19 cellular contexts compared by ENCODE assay signal in genomic region chr17:65431116-65431515, GRCh38.
DNase-seq lines count a peak whose midpoint lies in the region; ATAC-seq, FAIRE-seq and TF ChIP-seq lines count a peak whose summit lies in the region.
"Had no signal": no experiment of that assay in that cellular context is flagged by ENCODE, and none has a peak within 500 bp of the region (broad histone marks: within the 10 kb centered on the region; RNA-seq: fewer than 3 reads in every experiment).

No MANE protein-coding gene starts in this region.

- H3K4me3 ChIP-seq in A549 (no peak overlapping the region), HCT116 (replicated peaks in 1 of 2; ENCODE audit: low read depth in 1 of 2, low read length in 2 of 2) (no peak overlapping the region), K562 (no peak overlapping the region), OCI-LY7 (ENCODE audit: low read depth, low read length, poor library complexity, severe bottlenecking) (no peak overlapping the region)
- H3K4me3 ChIP-seq: GM23338 had no signal

- no peaks in the 10 kb centered on the region for H3K4me1 ChIP-seq in A549
- peaks cover 19 to 21% of the 10 kb centered on the region in 2 experiments for H3K4me1 ChIP-seq in HCT116 (ENCODE audit: control insufficient read depth in 1 of 2, insufficient read depth in 2 of 2, low read length in 2 of 2)
- H3K4me1 ChIP-seq in K562 (replicated peaks in 1 of 2; ENCODE audit: control insufficient read depth in 2 of 2, insufficient read depth in 2 of 2, low read length in 2 of 2), result no peaks in the 10 kb centered on the region
- no peaks in the 10 kb centered on the region for H3K4me1 ChIP-seq in OCI-LY7 (ENCODE audit: insufficient read depth, low read length, poor library complexity, severe bottlenecking)

- H3K9ac ChIP-seq in HCT116 (ENCODE audit: low read length) (no peak overlapping the region), K562 (ENCODE audit: insufficient read depth in 1 of 2, low read depth in 2 of 2, low read length in 2 of 2) (no peak overlapping the region)

- TF ChIP-seq RAD21 in A549 (conservative IDR thresholded peaks at IDR 0.05 in 1 of 2, IDR thresholded peaks at IDR 0.05 in 1 of 2) (no peak), HCT116 (IDR thresholded peaks at IDR 0.05; ENCODE audit: low read depth) (no peak), K562 (CRISPR knock-in tag; conservative IDR thresholded peaks at IDR 0.05 in 1 of 2, IDR thresholded peaks at IDR 0.05 in 1 of 2) (no peak)

- RAD21 ChIA-PET in HCT116 (lab: Charles Lee; ENCODE audit: low non-redundant PET in 1 of 2, low total read pairs in 2 of 2, uncharacterized antibody in 2 of 2, unreplicated experiment in 2 of 2), result no interaction called here

- H4K20me1 ChIP-seq in HCT116 (ENCODE audit: insufficient read depth), result no peaks in the 10 kb centered on the region
- H4K20me1 ChIP-seq in K562 (replicated peaks; ENCODE audit: control insufficient read depth, insufficient read depth, low read length), result no peaks in the 10 kb centered on the region
- no peaks in the 10 kb centered on the region for H4K20me1 ChIP-seq in OCI-LY7 (ENCODE audit: insufficient read depth, low read length)

- POLR2A ChIA-PET in A549 (lab: Yijun Ruan, JAX) (no interaction called here), HCT116 (lab: Charles Lee) (no interaction called here), K562 (lab: Yijun Ruan, JAX) (no interaction called here), OCI-LY7 (lab: Charles Lee) (no interaction called here)

- no peaks in the 10 kb centered on the region for H3K9me1 ChIP-seq in K562 (ENCODE audit: control insufficient read depth, insufficient read depth, low read length)

- CTCF ChIA-PET in A549 (lab: Yijun Ruan, JAX), result interaction anchor here (1.0 kb wide), 1 partner anchor 52 kb away, joined by 3 read pairs; no protein-coding TSS in a partner anchor
- CTCF ChIA-PET in HCT116 (lab: Charles Lee), result no interaction called here
- CTCF ChIA-PET in K562 (lab: Yijun Ruan, JAX; ENCODE audit: low intra/inter-chr PET ratio), result no interaction called here
- CTCF ChIA-PET in OCI-LY7 (lab: Charles Lee; ENCODE audit: unreplicated experiment), result no interaction called here

- intact Hi-C loops in HCT116 (cut with micrococcal nuclease) (no loop called here), K562 (cut with micrococcal nuclease) (no loop called here), OCI-LY7 (cut with micrococcal nuclease; ENCODE audit: unreplicated experiment) (no loop called here)

- H3K79me2 ChIP-seq in HCT116 (ENCODE audit: insufficient read depth, low read length) (no peaks in the 10 kb centered on the region), K562 (ENCODE audit: control insufficient read depth, insufficient read depth, low read length) (no peaks in the 10 kb centered on the region), OCI-LY7 (ENCODE audit: insufficient read depth, low read depth, low read length) (no peaks in the 10 kb centered on the region)

- H3K9me3 ChIP-seq in A549 (peaks cover 3% of the 10 kb centered on the region; the same call in 1 of the 3 replicates), HCT116 (ENCODE audit: control insufficient read depth in 1 of 2, insufficient read depth in 1 of 2, low read depth in 1 of 2, low read length in 2 of 2) (peaks cover 0 to 7% of the 10 kb centered on the region in 2 experiments; a peak in 1 of 4 replicates), K562 (replicated peaks; ENCODE audit: control insufficient read depth, insufficient read depth, low read depth, low read length) (no peaks in the 10 kb centered on the region), OCI-LY7 (ENCODE audit: low read length) (no peaks in the 10 kb centered on the region)

- TF ChIP-seq CTCF in A549 (IDR thresholded peaks at IDR 0.05), result no peak
- no peak for TF ChIP-seq CTCF in HCT116 (IDR thresholded peaks at IDR 0.05 in 2 of 3, conservative IDR thresholded peaks at IDR 0.05 in 1 of 3; ENCODE audit: borderline replicate concordance in 1 of 3, insufficient read depth in 1 of 3, low read depth in 2 of 3, low read length in 2 of 3)
- no peak for TF ChIP-seq CTCF in K562 (IDR thresholded peaks at IDR 0.05 in 2 of 3, conservative IDR thresholded peaks at IDR 0.05 in 1 of 3; ENCODE audit: insufficient read depth in 2 of 3, low read depth in 1 of 3, low read length in 3 of 3)
- TF ChIP-seq CTCF in OCI-LY7 (conservative IDR thresholded peaks at IDR 0.05; ENCODE audit: low read length), result no peak

- no peak overlapping the region for H3K27ac ChIP-seq in A549
- no peak overlapping the region for H3K27ac ChIP-seq in HCT116 (ENCODE audit: low read depth, low read length)
- H3K27ac ChIP-seq in K562 (ENCODE audit: extremely low read depth, low read depth, low read length), result no peak overlapping the region
- no peak overlapping the region for H3K27ac ChIP-seq in OCI-LY7 (ENCODE audit: low read depth, low read length, poor library complexity, severe bottlenecking)
- H3K27ac ChIP-seq: C4-2B, HL-60 had no signal

- H3K36me3 ChIP-seq in HCT116 (ENCODE audit: control insufficient read depth in 1 of 2, insufficient read depth in 2 of 2, low read length in 2 of 2) (no peaks in the 10 kb centered on the region), K562 (ENCODE audit: control insufficient read depth, insufficient read depth, low read length) (no peaks in the 10 kb centered on the region), OCI-LY7 (ENCODE audit: insufficient read depth, low read length) (no peaks in the 10 kb centered on the region)

- DNase-seq in A549 (ENCODE audit: low read depth in 1 of 2, low spot score in 1 of 2) (peak in 1 of 2 experiments; percentile 14), HCT116 (ENCODE audit: low read depth, low spot score) (no peak), SK-MEL-5 (ENCODE audit: low read depth, low spot score) (peak; percentile 34), K562 (ENCODE audit: extremely low read depth in 1 of 4, low spot score in 3 of 4) (peak; percentile 8 to 30 (median 22)), OCI-LY7 (ENCODE audit: low spot score) (no peak), SHP77 (lab: John Stamatoyannopoulos, UW) (no peak)
- DNase-seq: ACHN; Caco-2; CD4-positive, alpha-beta T cell; HCEC 1CT; HFFc6 had no signal

- FAIRE-seq in A549 (lab: Jason Lieb, UNC), result no peak
- no peak for FAIRE-seq in K562 (lab: Jason Lieb, UNC)
- FAIRE-seq: D721Med, G401.6, GM12891, H54 had no signal

- TF ChIP-seq POLR2A in A549 (IDR thresholded peaks at IDR 0.05; ENCODE audit: low read length) (no peak), HCT116 (IDR thresholded peaks at IDR 0.05; ENCODE audit: borderline replicate concordance, extremely low read depth, insufficient read depth, insufficient read length) (no peak), K562 (conservative IDR thresholded peaks at IDR 0.05) (no peak)

- in situ Hi-C loops in SK-MEL-5 (cut with HindIII; ENCODE audit: low pct_unique_long_range_greater_than_20kb, low sequenced_read_pairs) (no loop called here), K562 (cut with MboI) (no loop called here)

- H3K27me3 ChIP-seq in HCT116 (ENCODE audit: insufficient read depth, low read length) (no peaks in the 10 kb centered on the region), K562 (ENCODE audit: control insufficient read depth in 2 of 2, insufficient read depth in 2 of 2, low read length in 2 of 2) (no peaks in the 10 kb centered on the region)

- H3K4me2 ChIP-seq in A549 (no peak overlapping the region), HCT116 (ENCODE audit: low read length) (no peak overlapping the region), K562 (ENCODE audit: insufficient read depth, low read length) (no peak overlapping the region), OCI-LY7 (ENCODE audit: low read length) (no peak overlapping the region)
- H3K4me2 ChIP-seq: GM23338 had no signal

- H3K9me2 ChIP-seq in HCT116 (ENCODE audit: insufficient read depth) (no peaks in the 10 kb centered on the region), OCI-LY7 (ENCODE audit: insufficient read depth, low read length) (no peaks in the 10 kb centered on the region)

- H2AFZ ChIP-seq in HCT116 (ENCODE audit: low read depth, low read length, poor library complexity, severe bottlenecking) (no peak overlapping the region), K562 (ENCODE audit: low read depth, low read length) (no peak overlapping the region), OCI-LY7 (ENCODE audit: low read length) (no peak overlapping the region)
- H2AFZ ChIP-seq: GM23338 had no signal

- WGBS in A549 (ENCODE audit: missing lambda C conversion rate), result 48% methylated on average over 7 of the region's 7 CpGs
- WGBS in K562 (ENCODE audit: insufficient coverage, low coverage, missing lambda C conversion rate), result 3% methylated on average over 7 of the region's 7 CpGs

- ATAC-seq in A549, result no peak
- no peak for ATAC-seq in HCT116
- ATAC-seq in K562, result no peak
- no peak for ATAC-seq in GM19351 (IDR thresholded peaks at IDR 0.05; ENCODE audit: unreplicated experiment)
- ATAC-seq: GM23338 had no signal

- BruUV-seq in HCT116 (replicated peaks; lab: Mats Ljungman, UMichigan), result no TSS peak
- BruUV-seq in K562 (replicated peaks; lab: Mats Ljungman, UMichigan), result no TSS peak
- no TSS peak for BruUV-seq in OCI-LY7 (replicated peaks; lab: Mats Ljungman, UMichigan)

- TF ChIP-seq EP300 in A549 (IDR thresholded peaks at IDR 0.05), result no peak
- no peak for TF ChIP-seq EP300 in K562 (IDR thresholded peaks at IDR 0.05; ENCODE audit: low read length)

TF ChIP-seq in A549, 52 proteins besides CTCF, POLR2A, EP300 and RAD21 (continues in another document):
- TF ChIP-seq GATA3 (IDR thresholded peaks at IDR 0.05; ENCODE audit: borderline replicate concordance), result no peak

TF ChIP-seq in HCT116, 20 proteins besides CTCF, POLR2A, EP300 and RAD21:
- TF ChIP-seq ZFX (IDR thresholded peaks at IDR 0.05), result 0 out of 2 replicates have a peak, but pooled peaks have one; percentile 10
- no peak for TF ChIP-seq ELF1 (IDR thresholded peaks at IDR 0.05; ENCODE audit: borderline replicate concordance, low read depth)

TF ChIP-seq in K562, 482 proteins besides CTCF, POLR2A, EP300 and RAD21 (continues in another document):
- TF ChIP-seq ZKSCAN8 (CRISPR knock-in tag; IDR thresholded peaks at IDR 0.05), result no peak
- TF ChIP-seq TOE1 (IDR thresholded peaks at IDR 0.05; ENCODE audit: borderline replicate concordance), result peak; percentile 43; the same call in 1 of the 2 replicates
- no peak for TF ChIP-seq TOE1 (CRISPR knock-in tag; IDR thresholded peaks at IDR 0.05; ENCODE audit: borderline replicate concordance, low read depth)
- no peak for TF ChIP-seq ZNF280A (IDR thresholded peaks at IDR 0.05; ENCODE audit: low read depth, partially characterized antibody)
- TF ChIP-seq HDAC1 (IDR thresholded peaks at IDR 0.05), result no peak

Comparison
In these comparisons a context has a peak if more than half of its experiments do, and no peak if none do; other contexts are left out.
1. DNase-seq: peak in SK-MEL-5 (single experiment) and K562 (4 of 4); none in HCT116 (single experiment), OCI-LY7 (single experiment) and SHP77 (0 of 2).
2. Of the 35 proteins assayed by ChIP-seq in both K562 and A549: peak only in K562: none; only in A549: none; in both: USF2; in neither: 34.